In the genomic region with DNA sequence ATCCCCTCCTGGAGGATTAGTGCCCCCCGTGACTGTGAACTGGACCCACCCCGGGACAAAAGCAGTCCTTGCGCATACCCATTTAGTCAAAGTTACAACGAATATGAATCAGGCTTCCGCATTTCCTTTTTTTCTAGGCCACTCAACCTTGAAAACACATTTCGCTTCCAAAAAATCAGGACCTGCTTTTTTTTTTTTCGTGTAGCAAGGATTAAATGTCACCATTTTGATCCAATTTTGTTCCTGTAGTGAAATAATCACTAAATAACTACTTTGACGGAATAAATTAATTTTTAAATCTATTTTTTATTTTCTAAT, we compare ENCODE assay signal across 8 cellular contexts. TPM values are rescaled to one million over a fixed set of nuclear protein-coding genes. Genes with fewer than 3 reads are reported as not detected.
DNase-seq lines count a peak whose midpoint lies in the region; ATAC-seq and TF ChIP-seq lines count a peak whose summit lies in the region.

No MANE protein-coding gene starts in this region.

- 43% methylated on average over 8 of the region's 8 CpGs for WGBS in right cardiac atrium
- WGBS in spleen, 5 donors: 12 to 21% (median 16%) methylated on average over 8 of the region's 8 CpGs

- intact Hi-C loops in right cardiac atrium (cut with DNase I): no loop called here
- intact Hi-C loops in spleen (cut with DNase I; ENCODE audit: low total_unique reads): no loop called here

- H3K36me3 Mint-ChIP-seq in activated CD4-positive, alpha-beta memory T cell treated with anti-CD3 and anti-CD28 coated beads, Interleukin-2, amount 10 ng/mL, durations not matched to agents 7 days and 5 days (ENCODE audit: low read depth): no peaks in the 10 kb centered on the region

- H3K27ac Mint-ChIP-seq in activated CD4-positive, alpha-beta memory T cell treated with anti-CD3 and anti-CD28 coated beads, Interleukin-2, amount 10 ng/mL, durations not matched to agents 7 days and 5 days: peak overlapping the region; percentile 62

- in situ Hi-C loops in HAP-1 (cut with MboI; ENCODE audit: low sequenced_read_pairs): no loop called here

- CTCF ChIA-PET in activated CD4-positive, alpha-beta memory T cell treated with anti-CD3 and anti-CD28 coated beads, Interleukin-2, amount 10 ng/mL, durations not matched to agents 7 days and 5 days (lab: Charles Lee): no interaction called here

- H3K9me3 Mint-ChIP-seq in activated CD4-positive, alpha-beta memory T cell treated with anti-CD3 and anti-CD28 coated beads, Interleukin-2, amount 10 ng/mL, durations not matched to agents 7 days and 5 days: no peaks in the 10 kb centered on the region

- no peaks in the 10 kb centered on the region for H3K27me3 ChIP-seq in HAP-1 (ENCODE audit: low read depth)
- no peaks in the 10 kb centered on the region for H3K27me3 ChIP-seq in right cardiac atrium (ENCODE audit: control insufficient read depth, insufficient read depth)
- H3K27me3 ChIP-seq in spleen (replicated peaks in 1 of 7): peaks cover 0 to 7% (median 0%) of the 10 kb centered on the region in 7 donors

- TF ChIP-seq POLR2A in spleen (IDR thresholded peaks at IDR 0.05): no peak

- peaks cover 29% of the 10 kb centered on the region for H3K4me1 ChIP-seq in HAP-1
- H3K4me1 ChIP-seq in right cardiac atrium (ENCODE audit: control insufficient read depth, insufficient read depth, low read length): no peaks in the 10 kb centered on the region
- H3K4me1 ChIP-seq in spleen: peaks cover 0 to 28% (median 19%) of the 10 kb centered on the region in 6 donors

- no peaks in the 10 kb centered on the region for H3K36me3 ChIP-seq in HAP-1 (replicated peaks)
- H3K36me3 ChIP-seq in spleen: no peaks in the 10 kb centered on the region

- ATAC-seq in right cardiac atrium: no peak
- ATAC-seq in GM18861 (IDR thresholded peaks at IDR 0.05; ENCODE audit: unreplicated experiment): no peak
- no peak for ATAC-seq in GM18502 (IDR thresholded peaks at IDR 0.05; ENCODE audit: poor library complexity, unreplicated experiment)

- peaks cover 9% of the 10 kb centered on the region for H3K27me3 Mint-ChIP-seq in activated CD4-positive, alpha-beta memory T cell treated with anti-CD3 and anti-CD28 coated beads, Interleukin-2, amount 10 ng/mL, durations not matched to agents 7 days and 5 days

- H3K4me1 Mint-ChIP-seq in activated CD4-positive, alpha-beta memory T cell treated with anti-CD3 and anti-CD28 coated beads, Interleukin-2, amount 10 ng/mL, durations not matched to agents 7 days and 5 days: peaks cover 8% of the 10 kb centered on the region

- TF ChIP-seq CTCF in spleen (IDR thresholded peaks at IDR 0.05 in 8 of 11, conservative IDR thresholded peaks at IDR 0.05 in 3 of 11): peak in 2 of 11 experiments; percentile 2 to 35

- DNase-seq in HAP-1 (ENCODE audit: low spot score in 2 of 2) (no peak), right cardiac atrium (no peak), spleen (no peak), SKM-1 (lab: John Stamatoyannopoulos, UW; ENCODE audit: unreplicated experiment) (no peak), NCI-H774 (lab: John Stamatoyannopoulos, UW) (no peak)
- DNase-seq in activated CD4-positive, alpha-beta memory T cell treated with anti-CD3 and anti-CD28 coated beads, Interleukin-2, amount 10 ng/mL, durations not matched to agents 7 days and 5 days: no peak

- peak overlapping the region; percentile 95 for H3K4me3 Mint-ChIP-seq in activated CD4-positive, alpha-beta memory T cell treated with anti-CD3 and anti-CD28 coated beads, Interleukin-2, amount 10 ng/mL, durations not matched to agents 7 days and 5 days

- POLR2A ChIA-PET in activated CD4-positive, alpha-beta memory T cell treated with anti-CD3 and anti-CD28 coated beads, Interleukin-2, amount 10 ng/mL, durations not matched to agents 7 days and 5 days (lab: Charles Lee): no interaction called here

- no peak overlapping the region for H3K27ac ChIP-seq in right cardiac atrium (ENCODE audit: low read length)
- peak overlapping the region; percentile 74 to 89 (median 86) for H3K27ac ChIP-seq in spleen

- H3K9me3 ChIP-seq in HAP-1 (no peaks in the 10 kb centered on the region), right cardiac atrium (ENCODE audit: control insufficient read depth, low read length) (no peaks in the 10 kb centered on the region), spleen (no peaks in the 10 kb centered on the region)

- H3K4me3 ChIP-seq in HAP-1 (peak overlapping the region; percentile 28), right cardiac atrium (ENCODE audit: low read length) (peak overlapping the region; percentile 54), spleen (peak overlapping the region; percentile 32 to 95 (median 76))

RNA-seq across cellular contexts. Expression of a gene that starts 0.5 kb away (rescaled TPM):
- 1 to 10 TPM in 1 of 2 experiments, under 1 TPM in 1; 0.86 to 1.3 TPM for total RNA-seq in activated CD4-positive, alpha-beta memory T cell treated with anti-CD3 and anti-CD28 coated beads, Interleukin-2, amount 10 ng/mL, durations not matched to agents 7 days and 5 days
- total RNA-seq in right cardiac atrium: 1 to 10 TPM; 2.4 to 5.0 (median 3.8) TPM
- polyA plus RNA-seq in right cardiac atrium: 1.7 TPM
- total RNA-seq in spleen: 10 to 100 TPM in 1 of 7 donors, 1 to 10 TPM in 6; 4.9 to 10.3 (median 8.0) TPM
- polyA plus RNA-seq in spleen: 1 to 10 TPM; 2.1 to 3.7 (median 3.1) TPM

RNA-seq across cellular contexts. Expression of a gene that starts 59.6 kb away (rescaled TPM):
- total RNA-seq in activated CD4-positive, alpha-beta memory T cell treated with anti-CD3 and anti-CD28 coated beads, Interleukin-2, amount 10 ng/mL, durations not matched to agents 7 days and 5 days: 10 to 100 TPM; 19.2 to 20.1 TPM
- total RNA-seq in right cardiac atrium (10 to 100 TPM in 2 of 4 donors, 1 to 10 TPM in 2; 9.3 to 12.5 (median 9.9) TPM), spleen (10 to 100 TPM in 6 of 7 donors, 1 to 10 TPM in 1; 9.6 to 13.3 (median 12.3) TPM)
- polyA plus RNA-seq in right cardiac atrium (6.4 TPM), spleen (1 to 10 TPM; 4.7 to 7.4 (median 5.6) TPM)
